In genomic region chrX:68252664-68253063, GRCh38 we compare ENCODE assay signal across 25 cellular contexts.
"Had no signal": no experiment of that assay in that cellular context is flagged by ENCODE, and none has a peak within 500 bp of the region (broad histone marks: within the 10 kb centered on the region; RNA-seq: fewer than 3 reads in every experiment).

No MANE protein-coding gene starts in this region.

- DNase-seq: activated B cell treated with CpG ODN at 0.5 μM for 24 hours; activated CD4-positive, alpha-beta T cell treated with anti-CD3 and anti-CD28 coated beads, Interleukin-2, amount 50 U/mL, for 1 hour; activated CD8-positive, alpha-beta memory T cell treated with anti-CD3 and anti-CD28 coated beads, Interleukin-2, amount 10 ng/mL, durations not matched to agents 7 days and 5 days; activated CD8-positive, alpha-beta T cell treated with anti-CD3 and anti-CD28 coated beads, Interleukin-2, amount 10 ng/mL, durations not matched to agents 7 days and 5 days; activated naive CD8-positive, alpha-beta T cell treated with anti-CD3 and anti-CD28 coated beads, Interleukin-2, amount 50 U/mL, for 24 hours; activated T-cell treated with anti-CD3 and anti-CD28 coated beads, Interleukin-2, amount 50 U/mL, for 48 hours; amygdala; caudate nucleus; effector CD8-positive, alpha-beta T cell; gastrocnemius medialis; hippocampal formation; left cardiac atrium; left ventricle myocardium superior; midbrain; naive thymus-derived CD4-positive, alpha-beta T cell; pancreas; sigmoid colon; small intestine; stimulated activated CD4-positive, alpha-beta T cell treated with anti-CD3 and anti-CD28 coated beads, Interleukin-4, amount 100 ng/mL, for 4 hours; stimulated activated CD8-positive, alpha-beta memory T cell treated with anti-CD3 and anti-CD28 coated beads, Interleukin-4, amount 100 ng/mL, for 48 hours; stimulated activated naive CD4-positive, alpha-beta T cell; T-helper 1 cell had no signal

- H3K27ac ChIP-seq: gastrocnemius medialis, pancreas, prostate gland, sigmoid colon, suprapubic skin, tibial nerve had no signal

- H3K4me1 ChIP-seq: gastrocnemius medialis, pancreas, prostate gland, sigmoid colon had no signal

- H3K9me3 ChIP-seq: gastrocnemius medialis, pancreas, prostate gland, sigmoid colon, suprapubic skin, tibial nerve had no signal

- H3K36me3 ChIP-seq: gastrocnemius medialis, pancreas, prostate gland, sigmoid colon, suprapubic skin, tibial nerve had no signal

- H3K4me3 ChIP-seq: gastrocnemius medialis, pancreas, prostate gland, sigmoid colon, suprapubic skin, tibial nerve had no signal

- H3K27me3 ChIP-seq: gastrocnemius medialis, pancreas, sigmoid colon, suprapubic skin, tibial nerve had no signal
